In the genomic region with DNA sequence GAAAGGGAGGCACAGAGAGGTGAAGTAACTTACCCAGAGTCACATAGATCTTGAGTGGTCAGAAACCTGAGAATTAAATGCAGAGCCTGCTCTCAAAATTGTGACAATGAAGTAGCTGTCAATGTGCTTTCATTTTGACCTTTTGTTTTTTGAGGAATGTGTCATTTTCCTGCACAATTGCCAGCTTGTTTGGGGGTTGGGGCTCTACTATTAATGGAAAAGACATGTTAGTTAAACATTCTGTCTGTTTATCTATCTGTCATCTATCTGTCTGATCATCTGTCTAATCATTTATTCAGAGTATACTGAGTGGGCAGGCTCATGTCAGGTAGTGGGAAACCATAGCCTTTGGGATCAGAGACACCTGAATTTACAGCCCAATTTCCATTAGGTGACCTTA, we compare ENCODE assay signal across 7 cellular contexts.
"Had no signal": no experiment of that assay in that cellular context is flagged by ENCODE, and none has a peak within 500 bp of the region (broad histone marks: within the 10 kb centered on the region; RNA-seq: fewer than 3 reads in every experiment).

No MANE protein-coding gene starts in this region.

- H3K36me3 ChIP-seq: HAP-1 had no signal

- H3K9ac ChIP-seq: GM23248 had no signal

- H3K4me3 ChIP-seq: GM23248, HAP-1 had no signal

- DNase-seq: GM23248, GOT3, H7, HFFc6, KBM-7 had no signal

- H3K9me3 ChIP-seq: HAP-1 had no signal

- H3K27ac ChIP-seq: GM23248, HL-60 had no signal

- H3K4me1 ChIP-seq: HAP-1 had no signal
